ENCODE assay signal across 19 cellular contexts in genomic region chr19:14320253-14320652, GRCh38.
DNase-seq lines count a peak whose midpoint lies in the region; ATAC-seq and TF ChIP-seq lines count a peak whose summit lies in the region.
"Had no signal": no experiment of that assay in that cellular context is flagged by ENCODE, and none has a peak within 500 bp of the region (broad histone marks: within the 10 kb centered on the region; RNA-seq: fewer than 3 reads in every experiment).

No MANE protein-coding gene starts in this region.

- no peak overlapping the region for H3K4me2 ChIP-seq in IMR-90 (ENCODE audit: low read depth, low read length)
- H3K4me2 ChIP-seq: A549; BLaER1 treated with 17β-estradiol and CSF1 and Interleukin-3, amounts not matched to agents 10 nM and 100 nM had no signal

- no peaks in the 10 kb centered on the region for H3K4me1 ChIP-seq in IMR-90 (ENCODE audit: control insufficient read depth, insufficient read depth, low read length)
- H3K4me1 ChIP-seq: A549; BLaER1 treated with 17β-estradiol and CSF1 and Interleukin-3, amounts not matched to agents 10 nM and 100 nM had no signal

- WGBS in IMR-90 (ENCODE audit: extremely low coverage in 2 of 2, insufficient read length in 1 of 2), 2 experiments = 88% methylated on average over 2 of the region's 3 CpGs; no CpG with 5 or more reads in 1 of the 2 experiments

- no peak overlapping the region for H2AFZ ChIP-seq in IMR-90 (replicated peaks; ENCODE audit: low read length, poor library complexity)

- peak overlapping the region; percentile 42 for H2AK9ac ChIP-seq in IMR-90 (replicated peaks; ENCODE audit: low read depth, low read length, poor library complexity)

- no peaks in the 10 kb centered on the region for H3K79me1 ChIP-seq in IMR-90 (ENCODE audit: low read depth in 1 of 2, low read length in 2 of 2)

- no peak overlapping the region for H2BK15ac ChIP-seq in IMR-90 (ENCODE audit: low read depth, low read length)

- no TSS peak for BruUV-seq in IMR-90 (replicated peaks; lab: Mats Ljungman, UMichigan)

- no peak overlapping the region for H3K56ac ChIP-seq in IMR-90 (ENCODE audit: extremely low read depth, insufficient read depth, low read length)

- CTCF ChIA-PET in IMR-90 (lab: Yijun Ruan, JAX) = no interaction called here
- CTCF ChIA-PET in activated CD4-positive, alpha-beta T cell treated with anti-CD3 and anti-CD28 coated beads for 36 hours (lab: Charles Lee) = interaction anchor here (0.6 to 1.8 kb wide), 4 partner anchors 11 to 183 kb away, joined by 3 to 6 read pairs (median 4); no protein-coding TSS in a partner anchor

- no peak overlapping the region for H3K4me3 Mint-ChIP-seq in activated CD4-positive, alpha-beta T cell treated with anti-CD3 and anti-CD28 coated beads for 36 hours
- H3K4me3 Mint-ChIP-seq: B cell; CD4-positive, alpha-beta T cell; CD8-positive, alpha-beta memory T cell had no signal

- H3K4me1 Mint-ChIP-seq in activated CD4-positive, alpha-beta T cell treated with anti-CD3 and anti-CD28 coated beads for 36 hours = no peaks in the 10 kb centered on the region
- H3K4me1 Mint-ChIP-seq: B cell; CD8-positive, alpha-beta memory T cell had no signal

- H2AK5ac ChIP-seq in IMR-90 (ENCODE audit: low read depth, low read length) = no peak overlapping the region

- TF ChIP-seq POLR2A in IMR-90 (IDR thresholded peaks at IDR 0.05; ENCODE audit: low read depth, low read length) = no peak

- no peaks in the 10 kb centered on the region for H3K36me3 ChIP-seq in IMR-90 (ENCODE audit: control insufficient read depth, insufficient read depth, low read length)
- H3K36me3 ChIP-seq in WERI-Rb-1 = no peaks in the 10 kb centered on the region

- no peak overlapping the region for H4K8ac ChIP-seq in IMR-90 (ENCODE audit: low read depth in 2 of 2, low read length in 2 of 2)

- H3K27me3 ChIP-seq in IMR-90 (ENCODE audit: control insufficient read depth, insufficient read depth, low read length) (peaks cover 5% of the 10 kb centered on the region), WERI-Rb-1 (ENCODE audit: insufficient read depth, low read depth, severe bottlenecking) (no peaks in the 10 kb centered on the region)

- H2BK20ac ChIP-seq in IMR-90 (ENCODE audit: low read depth, low read length) = no peak overlapping the region

- peaks cover 9% of the 10 kb centered on the region for H3K9me3 ChIP-seq in IMR-90 (ENCODE audit: control insufficient read depth, insufficient read depth, low read length)
- no peaks in the 10 kb centered on the region for H3K9me3 ChIP-seq in WERI-Rb-1 (ENCODE audit: severe bottlenecking)
- H3K9me3 ChIP-seq: BLaER1 treated with 17β-estradiol and CSF1 and Interleukin-3, amounts not matched to agents 10 nM and 100 nM had no signal

- H3K14ac ChIP-seq in IMR-90 (replicated peaks; ENCODE audit: low read depth, low read length) = no peak overlapping the region

- no peak for TF ChIP-seq CTCF in GM13976 (IDR thresholded peaks at IDR 0.05; ENCODE audit: borderline replicate concordance, control extremely low read depth, extremely low read depth, insufficient read depth, missing control alignments)
- no peak for TF ChIP-seq CTCF in IMR-90 (conservative IDR thresholded peaks at IDR 0.05; ENCODE audit: low read depth, low read length)
- no peak for TF ChIP-seq CTCF in WERI-Rb-1 (IDR thresholded peaks at IDR 0.05; ENCODE audit: low read depth, low read length)

- no peak overlapping the region for H4K5ac ChIP-seq in IMR-90 (ENCODE audit: low read depth, low read length)

- no peak for TF ChIP-seq RAD21 in IMR-90 (IDR thresholded peaks at IDR 0.05; ENCODE audit: low read length)

- H4K20me1 ChIP-seq in IMR-90 (ENCODE audit: insufficient read depth, low read length) = no peaks in the 10 kb centered on the region
- H4K20me1 ChIP-seq: BLaER1 treated with 17β-estradiol and CSF1 and Interleukin-3, amounts not matched to agents 10 nM and 100 nM had no signal

- no peaks in the 10 kb centered on the region for H3K9me1 ChIP-seq in IMR-90 (ENCODE audit: insufficient read depth, low read length)

- no peak overlapping the region for H3K27ac ChIP-seq in IMR-90 (ENCODE audit: insufficient read depth, low read length)
- H3K27ac ChIP-seq in WERI-Rb-1 = no peak overlapping the region
- H3K27ac ChIP-seq: 22Rv1; A549; BLaER1 treated with 17β-estradiol and CSF1 and Interleukin-3, amounts not matched to agents 10 nM and 100 nM; C4-2B had no signal

- no peaks in the 10 kb centered on the region for H3K9me3 Mint-ChIP-seq in activated CD4-positive, alpha-beta T cell treated with anti-CD3 and anti-CD28 coated beads for 36 hours (ENCODE audit: low read depth)
- H3K9me3 Mint-ChIP-seq: CD4-positive, alpha-beta T cell; CD8-positive, alpha-beta memory T cell had no signal

- no peak overlapping the region for H3K4ac ChIP-seq in IMR-90 (ENCODE audit: low read depth, low read length)

- no peak overlapping the region for H2BK5ac ChIP-seq in IMR-90 (ENCODE audit: low read depth, low read length, poor library complexity, severe bottlenecking)

- no peak overlapping the region for H3K18ac ChIP-seq in IMR-90 (ENCODE audit: low read depth, low read length)

- intact Hi-C loops in IMR-90 (cut with micrococcal nuclease) = no loop called here
- intact Hi-C loops in activated CD4-positive, alpha-beta T cell treated with anti-CD3 and anti-CD28 coated beads for 36 hours (cut with DNase I, micrococcal nuclease) = no loop called here

- H4K91ac ChIP-seq in IMR-90 (ENCODE audit: insufficient read depth, low read depth, low read length) = no peak overlapping the region

- in situ Hi-C loops in GM13976 (cut with MboI; ENCODE audit: low sequenced_read_pairs, unreplicated experiment) = no loop called here
- in situ Hi-C loops in IMR-90 (cut with MboI; ENCODE audit: low sequenced_read_pairs) = no loop called here

- no peak overlapping the region for H3K23ac ChIP-seq in IMR-90 (ENCODE audit: low read depth, low read length)

- H2BK120ac ChIP-seq in IMR-90 (ENCODE audit: low read depth, low read length) = no peak overlapping the region

- H3K36me3 Mint-ChIP-seq in activated CD4-positive, alpha-beta T cell treated with anti-CD3 and anti-CD28 coated beads for 36 hours (ENCODE audit: low read depth) = no peaks in the 10 kb centered on the region
- H3K36me3 Mint-ChIP-seq: CD8-positive, alpha-beta memory T cell had no signal

- H3K9ac ChIP-seq in IMR-90 (ENCODE audit: low read depth, low read length) = no peak overlapping the region
- H3K9ac ChIP-seq: BLaER1 treated with 17β-estradiol and CSF1 and Interleukin-3, amounts not matched to agents 10 nM and 100 nM had no signal

- POLR2A ChIA-PET in IMR-90 (lab: Charles Lee; ENCODE audit: unreplicated experiment) = no interaction called here
- POLR2A ChIA-PET in activated CD4-positive, alpha-beta T cell treated with anti-CD3 and anti-CD28 coated beads for 36 hours (lab: Charles Lee) = no interaction called here

- no peaks in the 10 kb centered on the region for H3K27me3 Mint-ChIP-seq in activated CD4-positive, alpha-beta T cell treated with anti-CD3 and anti-CD28 coated beads for 36 hours
- H3K27me3 Mint-ChIP-seq: B cell; CD4-positive, alpha-beta T cell; CD8-positive, alpha-beta memory T cell had no signal

- no peak for ATAC-seq in IMR-90 (ENCODE audit: low read depth)
- ATAC-seq in activated CD4-positive, alpha-beta T cell treated with anti-CD3 and anti-CD28 coated beads for 36 hours = no peak
- no peak for ATAC-seq in HG02870 (IDR thresholded peaks at IDR 0.05; ENCODE audit: unreplicated experiment)
- ATAC-seq: A549 had no signal

- no peak overlapping the region for H3K27ac Mint-ChIP-seq in activated CD4-positive, alpha-beta T cell treated with anti-CD3 and anti-CD28 coated beads for 36 hours
- H3K27ac Mint-ChIP-seq: B cell; CD4-positive, alpha-beta T cell had no signal

- peak; percentile 25 for DNase-seq in DMS53 (lab: John Stamatoyannopoulos, UW)
- DNase-seq in DMS53 treated with DMSO at 0.1 percent for 48 hours (lab: John Stamatoyannopoulos, UW; ENCODE audit: unreplicated experiment) = no peak
- peak; percentile 3 for DNase-seq in GM13976 (ENCODE audit: low spot score)
- no peak for DNase-seq in IMR-90
- no peak for DNase-seq in WERI-Rb-1
- no peak for DNase-seq in activated CD4-positive, alpha-beta T cell treated with anti-CD3 and anti-CD28 coated beads for 36 hours
- DNase-seq: AML-193; Calu3; CD4-positive, alpha-beta T cell; CD8-positive, alpha-beta memory T cell; COR-L47; DMS79 treated with DMSO at 0.1 percent for 48 hours; GF-D8 had no signal

- dilution Hi-C loops in IMR-90 (cut with HindIII; ENCODE audit: low sequenced_read_pairs, unreplicated experiment) = no loop called here

- no peak overlapping the region for H3K4me3 ChIP-seq in IMR-90 (ENCODE audit: insufficient read depth, low read depth, low read length)
- H3K4me3 ChIP-seq in WERI-Rb-1 (ENCODE audit: low read depth, low read length) = no peak overlapping the region
- H3K4me3 ChIP-seq: A549; BLaER1 treated with 17β-estradiol and CSF1 and Interleukin-3, amounts not matched to agents 10 nM and 100 nM had no signal

TF ChIP-seq in IMR-90, 13 proteins besides CTCF, POLR2A, EP300 and RAD21:
- TF ChIP-seq BHLHE40 (IDR thresholded peaks at IDR 0.05; ENCODE audit: low read depth, low read length) = no peak
- no peak for TF ChIP-seq NFE2L2 (IDR thresholded peaks at IDR 0.05; ENCODE audit: low read depth, low read length)
- TF ChIP-seq CHD1 (IDR thresholded peaks at IDR 0.05; ENCODE audit: low read depth, low read length) = no peak
- TF ChIP-seq SMC3 (IDR thresholded peaks at IDR 0.05; ENCODE audit: low read depth, low read length) = no peak
- no peak for TF ChIP-seq FOS (IDR thresholded peaks at IDR 0.05; ENCODE audit: low read depth, low read length)

Comparison
In these comparisons a context has a peak if more than half of its experiments do, and no peak if none do; other contexts are left out.
1. DNase-seq: peak in DMS53 (single experiment) and GM13976 (single experiment); none in DMS53 treated with DMSO at 0.1 percent for 48 hours (single experiment), IMR-90 (single experiment), WERI-Rb-1 (single experiment) and activated CD4-positive, alpha-beta T cell treated with anti-CD3 and anti-CD28 coated beads for 36 hours (single experiment).